Comparison of ENCODE assay signal across 1 cellular context in genomic region chr7:32942783-32943653, GRCh38.
TF ChIP-seq lines count a peak whose summit lies in the region.

No MANE protein-coding gene starts in this region.

TF ChIP-seq in K562, 482 proteins besides CTCF, POLR2A, EP300 and RAD21 (continued from another document and continues in another):
- TF ChIP-seq, protein P1, sequence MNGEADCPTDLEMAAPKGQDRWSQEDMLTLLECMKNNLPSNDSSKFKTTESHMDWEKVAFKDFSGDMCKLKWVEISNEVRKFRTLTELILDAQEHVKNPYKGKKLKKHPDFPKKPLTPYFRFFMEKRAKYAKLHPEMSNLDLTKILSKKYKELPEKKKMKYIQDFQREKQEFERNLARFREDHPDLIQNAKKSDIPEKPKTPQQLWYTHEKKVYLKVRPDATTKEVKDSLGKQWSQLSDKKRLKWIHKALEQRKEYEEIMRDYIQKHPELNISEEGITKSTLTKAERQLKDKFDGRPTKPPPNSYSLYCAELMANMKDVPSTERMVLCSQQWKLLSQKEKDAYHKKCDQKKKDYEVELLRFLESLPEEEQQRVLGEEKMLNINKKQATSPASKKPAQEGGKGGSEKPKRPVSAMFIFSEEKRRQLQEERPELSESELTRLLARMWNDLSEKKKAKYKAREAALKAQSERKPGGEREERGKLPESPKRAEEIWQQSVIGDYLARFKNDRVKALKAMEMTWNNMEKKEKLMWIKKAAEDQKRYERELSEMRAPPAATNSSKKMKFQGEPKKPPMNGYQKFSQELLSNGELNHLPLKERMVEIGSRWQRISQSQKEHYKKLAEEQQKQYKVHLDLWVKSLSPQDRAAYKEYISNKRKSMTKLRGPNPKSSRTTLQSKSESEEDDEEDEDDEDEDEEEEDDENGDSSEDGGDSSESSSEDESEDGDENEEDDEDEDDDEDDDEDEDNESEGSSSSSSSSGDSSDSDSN (IDR thresholded peaks at IDR 0.05; ENCODE audit: borderline replicate concordance in 1 of 2, low read depth in 2 of 2, low read length in 2 of 2) = peak; percentile 27 to 87; a peak in 2 of 4 replicates
- TF ChIP-seq TGIF2 (CRISPR knock-in tag; IDR thresholded peaks at IDR 0.05) = no peak
- peak; percentile 48 for TF ChIP-seq RBM22 (IDR thresholded peaks at IDR 0.05; ENCODE audit: low read depth, low read length, poor library complexity, severe bottlenecking)
- TF ChIP-seq HMGN3 (IDR thresholded peaks at IDR 0.05; ENCODE audit: borderline replicate concordance, extremely low read depth, insufficient read length, low read depth, low read length) = peak; percentile 76
- no peak for TF ChIP-seq RFX1 (IDR thresholded peaks at IDR 0.05)
- TF ChIP-seq DNMT1 (IDR thresholded peaks at IDR 0.05) = no peak
- no peak for TF ChIP-seq CBFB (CRISPR knock-in tag; IDR thresholded peaks at IDR 0.05)
- no peak for TF ChIP-seq BCL6 (CRISPR knock-in tag; IDR thresholded peaks at IDR 0.05)
- TF ChIP-seq HIVEP1 (CRISPR knock-in tag; IDR thresholded peaks at IDR 0.05) = no peak
- no peak for TF ChIP-seq ZNF696 (CRISPR knock-in tag; conservative IDR thresholded peaks at IDR 0.05)
- peak; percentile 50 for TF ChIP-seq FIP1L1 (IDR thresholded peaks at IDR 0.05; ENCODE audit: low read depth, low read length, poor library complexity, severe bottlenecking)
- TF ChIP-seq, protein P2, sequence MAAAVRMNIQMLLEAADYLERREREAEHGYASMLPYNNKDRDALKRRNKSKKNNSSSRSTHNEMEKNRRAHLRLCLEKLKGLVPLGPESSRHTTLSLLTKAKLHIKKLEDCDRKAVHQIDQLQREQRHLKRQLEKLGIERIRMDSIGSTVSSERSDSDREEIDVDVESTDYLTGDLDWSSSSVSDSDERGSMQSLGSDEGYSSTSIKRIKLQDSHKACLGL (CRISPR knock-in tag; IDR thresholded peaks at IDR 0.05; ENCODE audit: borderline replicate concordance, poor library complexity, severe bottlenecking) = no peak
- TF ChIP-seq ZC3H8 (IDR thresholded peaks at IDR 0.05) = no peak
- no peak; the same call in 1 of the 2 replicates for TF ChIP-seq STAT6 (CRISPR knock-in tag; IDR thresholded peaks at IDR 0.05)
- TF ChIP-seq CXXC5 (CRISPR knock-in tag; IDR thresholded peaks at IDR 0.05) = peak; percentile 87
- TF ChIP-seq PHF8 (IDR thresholded peaks at IDR 0.05; ENCODE audit: borderline replicate concordance, low read length) = peak; percentile 48
- TF ChIP-seq PHF20 (IDR thresholded peaks at IDR 0.05; ENCODE audit: partially characterized antibody) = peak; percentile 28
- TF ChIP-seq CC2D1A (IDR thresholded peaks at IDR 0.05) = no peak
- TF ChIP-seq HDAC1 (IDR thresholded peaks at IDR 0.05) = peak in 1 of 2 experiments; percentile 44; a peak in 1 of 4 replicates
- no peak for TF ChIP-seq NR4A1 (CRISPR knock-in tag; IDR thresholded peaks at IDR 0.05)
- peak; percentile 65; the same call in 1 of the 2 replicates for TF ChIP-seq NR4A1 (tag; IDR thresholded peaks at IDR 0.05)
- no peak for TF ChIP-seq ZNF551 (CRISPR knock-in tag; IDR thresholded peaks at IDR 0.05)
- TF ChIP-seq SMARCC2 (IDR thresholded peaks at IDR 0.05; ENCODE audit: low read depth) = no peak
- TF ChIP-seq KAT7 (CRISPR knock-in tag; IDR thresholded peaks at IDR 0.05; ENCODE audit: borderline replicate concordance) = peak; percentile 86; the same call in 1 of the 2 replicates
- no peak for TF ChIP-seq ZFP91 (CRISPR knock-in tag; IDR thresholded peaks at IDR 0.05)
- TF ChIP-seq, protein P3, sequence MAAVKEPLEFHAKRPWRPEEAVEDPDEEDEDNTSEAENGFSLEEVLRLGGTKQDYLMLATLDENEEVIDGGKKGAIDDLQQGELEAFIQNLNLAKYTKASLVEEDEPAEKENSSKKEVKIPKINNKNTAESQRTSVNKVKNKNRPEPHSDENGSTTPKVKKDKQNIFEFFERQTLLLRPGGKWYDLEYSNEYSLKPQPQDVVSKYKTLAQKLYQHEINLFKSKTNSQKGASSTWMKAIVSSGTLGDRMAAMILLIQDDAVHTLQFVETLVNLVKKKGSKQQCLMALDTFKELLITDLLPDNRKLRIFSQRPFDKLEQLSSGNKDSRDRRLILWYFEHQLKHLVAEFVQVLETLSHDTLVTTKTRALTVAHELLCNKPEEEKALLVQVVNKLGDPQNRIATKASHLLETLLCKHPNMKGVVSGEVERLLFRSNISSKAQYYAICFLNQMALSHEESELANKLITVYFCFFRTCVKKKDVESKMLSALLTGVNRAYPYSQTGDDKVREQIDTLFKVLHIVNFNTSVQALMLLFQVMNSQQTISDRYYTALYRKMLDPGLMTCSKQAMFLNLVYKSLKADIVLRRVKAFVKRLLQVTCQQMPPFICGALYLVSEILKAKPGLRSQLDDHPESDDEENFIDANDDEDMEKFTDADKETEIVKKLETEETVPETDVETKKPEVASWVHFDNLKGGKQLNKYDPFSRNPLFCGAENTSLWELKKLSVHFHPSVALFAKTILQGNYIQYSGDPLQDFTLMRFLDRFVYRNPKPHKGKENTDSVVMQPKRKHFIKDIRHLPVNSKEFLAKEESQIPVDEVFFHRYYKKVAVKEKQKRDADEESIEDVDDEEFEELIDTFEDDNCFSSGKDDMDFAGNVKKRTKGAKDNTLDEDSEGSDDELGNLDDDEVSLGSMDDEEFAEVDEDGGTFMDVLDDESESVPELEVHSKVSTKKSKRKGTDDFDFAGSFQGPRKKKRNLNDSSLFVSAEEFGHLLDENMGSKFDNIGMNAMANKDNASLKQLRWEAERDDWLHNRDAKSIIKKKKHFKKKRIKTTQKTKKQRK (IDR thresholded peaks at IDR 0.05; ENCODE audit: borderline replicate concordance, low read depth, low read length) = no peak
- TF ChIP-seq ZNF707 (CRISPR knock-in tag; conservative IDR thresholded peaks at IDR 0.05) = 0 out of 2 replicates have a peak, but pooled peaks have one; percentile 32
- TF ChIP-seq SMARCE1 (IDR thresholded peaks at IDR 0.05) = no peak
- peak; percentile 87 for TF ChIP-seq CTBP1 (IDR thresholded peaks at IDR 0.05; ENCODE audit: borderline replicate concordance)
- no peak for TF ChIP-seq STAG1 (CRISPR knock-in tag; IDR thresholded peaks at IDR 0.05; ENCODE audit: borderline replicate concordance)
- no peak for TF ChIP-seq ZNF655 (CRISPR knock-in tag; IDR thresholded peaks at IDR 0.05)
- no peak for TF ChIP-seq ATF2 (CRISPR knock-in tag; IDR thresholded peaks at IDR 0.05)
- peak; percentile 30; the same call in 1 of the 2 replicates for TF ChIP-seq ETV5 (CRISPR knock-in tag; IDR thresholded peaks at IDR 0.05; ENCODE audit: low read depth)
- no peak for TF ChIP-seq TEAD4 (IDR thresholded peaks at IDR 0.05; ENCODE audit: low read length)
- TF ChIP-seq TEAD4 (CRISPR knock-in tag; IDR thresholded peaks at IDR 0.05; ENCODE audit: borderline replicate concordance) = no peak
- no peak for TF ChIP-seq MCM2 (IDR thresholded peaks at IDR 0.05; ENCODE audit: low read depth)
- TF ChIP-seq CUX1 (CRISPR knock-in tag; IDR thresholded peaks at IDR 0.05) = 0 out of 2 replicates have a peak, but pooled peaks have one; percentile 43
- peak; percentile 47; the same call in 1 of the 2 replicates for TF ChIP-seq ZNF24 (IDR thresholded peaks at IDR 0.05)
- TF ChIP-seq GABPA (tag; conservative IDR thresholded peaks at IDR 0.05; ENCODE audit: low read depth) = peak; percentile 42; the same call in 1 of the 2 replicates
- TF ChIP-seq HMGXB4 (CRISPR knock-in tag; IDR thresholded peaks at IDR 0.05) = 0 out of 2 replicates have a peak, but pooled peaks have one; percentile 70
- TF ChIP-seq ELF2 (CRISPR knock-in tag; IDR thresholded peaks at IDR 0.05) = no peak
